Comparison of ENCODE assay signal across 8 cellular contexts in the genomic region with DNA sequence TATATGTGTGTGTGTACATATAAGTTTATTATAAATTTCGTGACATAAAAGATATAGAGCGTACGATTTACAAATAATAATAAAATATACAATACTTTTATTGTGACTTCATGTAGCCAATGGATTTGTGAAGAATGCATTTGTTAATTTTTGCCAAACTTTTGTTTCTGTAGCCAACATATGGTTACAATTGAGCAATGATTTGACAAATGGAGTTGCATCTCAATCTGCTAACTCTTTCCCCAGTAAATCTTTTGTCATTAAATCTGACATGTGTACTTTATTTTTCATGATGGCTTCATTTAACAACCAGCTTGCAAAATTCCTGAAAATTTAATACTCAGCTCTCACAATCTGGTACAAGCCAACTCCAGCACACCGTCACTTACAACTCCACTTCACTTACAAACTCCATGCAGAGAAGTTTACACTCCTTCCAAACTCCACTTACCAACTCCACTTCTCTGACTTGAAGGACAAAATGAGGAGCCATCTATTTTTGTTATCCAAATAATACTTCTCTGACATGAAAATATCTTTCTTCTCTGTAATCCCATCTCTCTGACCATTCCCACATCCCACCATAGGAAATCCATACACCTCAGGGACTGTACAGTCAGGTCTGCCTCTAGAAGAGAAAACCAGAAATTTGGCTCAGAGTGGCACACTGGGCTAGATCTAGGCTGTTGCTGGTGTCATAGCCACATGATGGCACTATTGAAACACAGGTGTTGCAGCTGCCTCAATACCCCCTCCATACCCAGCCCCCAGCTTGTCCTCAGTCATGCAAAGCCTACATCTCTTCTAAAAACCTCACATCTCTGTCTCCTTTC. TPM values are rescaled to one million over a fixed set of nuclear protein-coding genes. Genes with fewer than 3 reads are reported as not detected.
A peak's percentile ranks its signal among the peaks of the same experiment; 100 is the strongest.
DNase-seq lines count a peak whose midpoint lies in the region; ATAC-seq and TF ChIP-seq lines count a peak whose summit lies in the region.

No MANE protein-coding gene starts in this region.

- no peak overlapping the region for H3K27ac ChIP-seq in HEK293 (ENCODE audit: extremely low read depth, low read depth, low read length)
- H3K27ac ChIP-seq in upper lobe of right lung = no peak overlapping the region
- no peak overlapping the region for H3K27ac ChIP-seq in aorta (ENCODE audit: low read depth in 1 of 2, low read length in 2 of 2)

- POLR2A ChIA-PET in HEK293 (lab: Yijun Ruan, JAX) = no interaction called here

- H3K9me3 ChIP-seq in HEK293 (ENCODE audit: control insufficient read depth, insufficient read depth, low read depth, low read length) (no peaks in the 10 kb centered on the region), upper lobe of right lung (no peaks in the 10 kb centered on the region), aorta (ENCODE audit: control insufficient read depth, low read length) (no peaks in the 10 kb centered on the region)

- no peaks in the 10 kb centered on the region for H3K27me3 ChIP-seq in upper lobe of right lung
- no peaks in the 10 kb centered on the region for H3K27me3 ChIP-seq in aorta (ENCODE audit: control insufficient read depth in 1 of 2, insufficient read depth in 2 of 2, low read length in 1 of 2)

- CTCF ChIA-PET in HEK293 (lab: Yijun Ruan, JAX) = interaction anchor here (0.6 to 2.0 kb wide), 11 partner anchors 22 to 409 kb away, joined by 3 to 6 read pairs (median 3); no protein-coding TSS in a partner anchor

- H3K4me3 ChIP-seq in HEK293 (ENCODE audit: low read depth, low read length) = no peak overlapping the region
- no peak overlapping the region for H3K4me3 ChIP-seq in upper lobe of right lung
- no peak overlapping the region for H3K4me3 ChIP-seq in aorta (ENCODE audit: low read length in 2 of 2)

- intact Hi-C loops in upper lobe of right lung (cut with DNase I) = no loop called here
- intact Hi-C loops in aorta (cut with DNase I) = no loop called here

- H3K36me3 ChIP-seq in HEK293 (ENCODE audit: control insufficient read depth in 2 of 2, insufficient read depth in 1 of 2, low read length in 2 of 2) (no peaks in the 10 kb centered on the region), upper lobe of right lung (no peaks in the 10 kb centered on the region), aorta (ENCODE audit: control insufficient read depth in 1 of 2, insufficient read depth in 2 of 2, low read length in 1 of 2) (no peaks in the 10 kb centered on the region)

- 93 to 94% methylated on average over 4 of the region's 4 CpGs for WGBS in aorta, 2 donors

- DNase-seq in DMS53 (lab: John Stamatoyannopoulos, UW) (peak; percentile 64), SK-MEL-5 (ENCODE audit: low read depth, low spot score) (peak; percentile 92), foreskin melanocyte (peak; percentile 24), upper lobe of right lung (no peak), aorta (no peak), omental fat pad (ENCODE audit: low spot score) (no peak)

- no peaks in the 10 kb centered on the region for H3K4me1 ChIP-seq in HEK293 (ENCODE audit: control insufficient read depth, insufficient read depth, low read length)
- no peaks in the 10 kb centered on the region for H3K4me1 ChIP-seq in upper lobe of right lung
- no peaks in the 10 kb centered on the region for H3K4me1 ChIP-seq in aorta (ENCODE audit: control insufficient read depth in 1 of 2, insufficient read depth in 2 of 2, low read length in 2 of 2)

- in situ Hi-C loops in SK-MEL-5 (cut with HindIII; ENCODE audit: low pct_unique_long_range_greater_than_20kb, low sequenced_read_pairs) = no loop called here

- peak; percentile 84 for ATAC-seq in upper lobe of right lung
- ATAC-seq in aorta (ENCODE audit: low FRiP score) = no peak
- ATAC-seq in omental fat pad (ENCODE audit: low FRiP score) = no peak
- ATAC-seq in HG03457 (IDR thresholded peaks at IDR 0.05; ENCODE audit: unreplicated experiment) = no peak

- TF ChIP-seq CTCF in HEK293 (tag by site-specific recombination; IDR thresholded peaks at IDR 0.05) (peak; percentile 56), upper lobe of right lung (IDR thresholded peaks at IDR 0.05) (peak; percentile 38), omental fat pad (IDR thresholded peaks at IDR 0.05) (no peak)

TF ChIP-seq in HEK293, 187 proteins besides CTCF, POLR2A, EP300 and RAD21 (continues in another document):
- TF ChIP-seq, protein P1, sequence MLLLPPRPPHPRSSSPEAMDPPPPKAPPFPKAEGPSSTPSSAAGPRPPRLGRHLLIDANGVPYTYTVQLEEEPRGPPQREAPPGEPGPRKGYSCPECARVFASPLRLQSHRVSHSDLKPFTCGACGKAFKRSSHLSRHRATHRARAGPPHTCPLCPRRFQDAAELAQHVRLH (tag by site-specific recombination; IDR thresholded peaks at IDR 0.05) = no peak
- TF ChIP-seq ZNF350 (tag by site-specific recombination; IDR thresholded peaks at IDR 0.05) (no peak), ZNF404 (tag by site-specific recombination; IDR thresholded peaks at IDR 0.05) (no peak), ZNF585B (tag by site-specific recombination; IDR thresholded peaks at IDR 0.05) (0 out of 2 replicates have a peak, but pooled peaks have one; percentile 16), IKZF3 (tag by site-specific recombination; IDR thresholded peaks at IDR 0.05) (no peak), ZNF654 (tag by site-specific recombination; IDR thresholded peaks at IDR 0.05; ENCODE audit: low read depth) (peak; percentile 66), ZNF341 (tag by site-specific recombination; IDR thresholded peaks at IDR 0.05; ENCODE audit: low read depth) (no peak)
- TF ChIP-seq, protein P2, sequence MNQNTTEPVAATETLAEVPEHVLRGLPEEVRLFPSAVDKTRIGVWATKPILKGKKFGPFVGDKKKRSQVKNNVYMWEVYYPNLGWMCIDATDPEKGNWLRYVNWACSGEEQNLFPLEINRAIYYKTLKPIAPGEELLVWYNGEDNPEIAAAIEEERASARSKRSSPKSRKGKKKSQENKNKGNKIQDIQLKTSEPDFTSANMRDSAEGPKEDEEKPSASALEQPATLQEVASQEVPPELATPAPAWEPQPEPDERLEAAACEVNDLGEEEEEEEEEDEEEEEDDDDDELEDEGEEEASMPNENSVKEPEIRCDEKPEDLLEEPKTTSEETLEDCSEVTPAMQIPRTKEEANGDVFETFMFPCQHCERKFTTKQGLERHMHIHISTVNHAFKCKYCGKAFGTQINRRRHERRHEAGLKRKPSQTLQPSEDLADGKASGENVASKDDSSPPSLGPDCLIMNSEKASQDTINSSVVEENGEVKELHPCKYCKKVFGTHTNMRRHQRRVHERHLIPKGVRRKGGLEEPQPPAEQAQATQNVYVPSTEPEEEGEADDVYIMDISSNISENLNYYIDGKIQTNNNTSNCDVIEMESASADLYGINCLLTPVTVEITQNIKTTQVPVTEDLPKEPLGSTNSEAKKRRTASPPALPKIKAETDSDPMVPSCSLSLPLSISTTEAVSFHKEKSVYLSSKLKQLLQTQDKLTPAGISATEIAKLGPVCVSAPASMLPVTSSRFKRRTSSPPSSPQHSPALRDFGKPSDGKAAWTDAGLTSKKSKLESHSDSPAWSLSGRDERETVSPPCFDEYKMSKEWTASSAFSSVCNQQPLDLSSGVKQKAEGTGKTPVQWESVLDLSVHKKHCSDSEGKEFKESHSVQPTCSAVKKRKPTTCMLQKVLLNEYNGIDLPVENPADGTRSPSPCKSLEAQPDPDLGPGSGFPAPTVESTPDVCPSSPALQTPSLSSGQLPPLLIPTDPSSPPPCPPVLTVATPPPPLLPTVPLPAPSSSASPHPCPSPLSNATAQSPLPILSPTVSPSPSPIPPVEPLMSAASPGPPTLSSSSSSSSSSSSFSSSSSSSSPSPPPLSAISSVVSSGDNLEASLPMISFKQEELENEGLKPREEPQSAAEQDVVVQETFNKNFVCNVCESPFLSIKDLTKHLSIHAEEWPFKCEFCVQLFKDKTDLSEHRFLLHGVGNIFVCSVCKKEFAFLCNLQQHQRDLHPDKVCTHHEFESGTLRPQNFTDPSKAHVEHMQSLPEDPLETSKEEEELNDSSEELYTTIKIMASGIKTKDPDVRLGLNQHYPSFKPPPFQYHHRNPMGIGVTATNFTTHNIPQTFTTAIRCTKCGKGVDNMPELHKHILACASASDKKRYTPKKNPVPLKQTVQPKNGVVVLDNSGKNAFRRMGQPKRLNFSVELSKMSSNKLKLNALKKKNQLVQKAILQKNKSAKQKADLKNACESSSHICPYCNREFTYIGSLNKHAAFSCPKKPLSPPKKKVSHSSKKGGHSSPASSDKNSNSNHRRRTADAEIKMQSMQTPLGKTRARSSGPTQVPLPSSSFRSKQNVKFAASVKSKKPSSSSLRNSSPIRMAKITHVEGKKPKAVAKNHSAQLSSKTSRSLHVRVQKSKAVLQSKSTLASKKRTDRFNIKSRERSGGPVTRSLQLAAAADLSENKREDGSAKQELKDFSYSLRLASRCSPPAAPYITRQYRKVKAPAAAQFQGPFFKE (tag by site-specific recombination; IDR thresholded peaks at IDR 0.05; ENCODE audit: borderline replicate concordance) = no peak
- TF ChIP-seq, protein P3, sequence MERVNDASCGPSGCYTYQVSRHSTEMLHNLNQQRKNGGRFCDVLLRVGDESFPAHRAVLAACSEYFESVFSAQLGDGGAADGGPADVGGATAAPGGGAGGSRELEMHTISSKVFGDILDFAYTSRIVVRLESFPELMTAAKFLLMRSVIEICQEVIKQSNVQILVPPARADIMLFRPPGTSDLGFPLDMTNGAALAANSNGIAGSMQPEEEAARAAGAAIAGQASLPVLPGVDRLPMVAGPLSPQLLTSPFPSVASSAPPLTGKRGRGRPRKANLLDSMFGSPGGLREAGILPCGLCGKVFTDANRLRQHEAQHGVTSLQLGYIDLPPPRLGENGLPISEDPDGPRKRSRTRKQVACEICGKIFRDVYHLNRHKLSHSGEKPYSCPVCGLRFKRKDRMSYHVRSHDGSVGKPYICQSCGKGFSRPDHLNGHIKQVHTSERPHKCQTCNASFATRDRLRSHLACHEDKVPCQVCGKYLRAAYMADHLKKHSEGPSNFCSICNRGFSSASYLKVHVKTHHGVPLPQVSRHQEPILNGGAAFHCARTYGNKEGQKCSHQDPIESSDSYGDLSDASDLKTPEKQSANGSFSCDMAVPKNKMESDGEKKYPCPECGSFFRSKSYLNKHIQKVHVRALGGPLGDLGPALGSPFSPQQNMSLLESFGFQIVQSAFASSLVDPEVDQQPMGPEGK (tag by site-specific recombination; IDR thresholded peaks at IDR 0.05) = 0 out of 2 replicates have a peak, but pooled peaks have one; percentile 29

RNA-seq across cellular contexts. Expression of a gene that starts 26.6 kb away (rescaled TPM):
- 113 and 135 TPM in 2 replicates for total RNA-seq in SK-MEL-5 (2014; rRNA removed; shearing (Covaris generic))
- 134 and 147 TPM in 2 replicates for polyA plus RNA-seq in SK-MEL-5 (2015; cell fraction: cytosol; rRNA removed)
- polyA plus RNA-seq in SK-MEL-5 (2015; cell fraction: nucleus; rRNA removed) = 33.7 and 37.7 TPM in 2 replicates
- total RNA-seq in upper lobe of right lung = 23.7 TPM
- 10 to 100 TPM; 22.4 to 31.0 TPM for total RNA-seq in aorta
- polyA plus RNA-seq in aorta = 10 to 100 TPM; 29.3 to 32.5 TPM
- total RNA-seq in omental fat pad = 10 to 100 TPM; 35.9 to 71.5 (median 58.6) TPM

RNA-seq across cellular contexts. Expression of a gene that starts 50.7 kb away (rescaled TPM):
- total RNA-seq in SK-MEL-5 (2014; rRNA removed; shearing (Covaris generic)) = 269 and 296 TPM in 2 replicates
- polyA plus RNA-seq in SK-MEL-5 (2015; cell fraction: cytosol; rRNA removed) = 198 and 233 TPM in 2 replicates
- polyA plus RNA-seq in SK-MEL-5 (2015; cell fraction: nucleus; rRNA removed) = 106 and 108 TPM in 2 replicates
- total RNA-seq in upper lobe of right lung = 109 TPM
- total RNA-seq in aorta = 100 to 1,000 TPM in 1 of 2 donors, 10 to 100 TPM in 1; 93.1 to 113 TPM
- 10 to 100 TPM; 68.4 to 79.9 TPM for polyA plus RNA-seq in aorta
- 10 to 100 TPM; 65.0 to 77.0 (median 72.3) TPM for total RNA-seq in omental fat pad

Comparison
In these comparisons a context has a peak if more than half of its experiments do, and no peak if none do; other contexts are left out.
1. DNase-seq: peak in DMS53 (single experiment), SK-MEL-5 (single experiment) and foreskin melanocyte (single experiment); none in upper lobe of right lung (single experiment), aorta (0 of 2) and omental fat pad (single experiment).
2. CTCF ChIP-seq: peak in HEK293 (single experiment) and upper lobe of right lung (single experiment); none in omental fat pad (0 of 3).